In the genomic region with DNA sequence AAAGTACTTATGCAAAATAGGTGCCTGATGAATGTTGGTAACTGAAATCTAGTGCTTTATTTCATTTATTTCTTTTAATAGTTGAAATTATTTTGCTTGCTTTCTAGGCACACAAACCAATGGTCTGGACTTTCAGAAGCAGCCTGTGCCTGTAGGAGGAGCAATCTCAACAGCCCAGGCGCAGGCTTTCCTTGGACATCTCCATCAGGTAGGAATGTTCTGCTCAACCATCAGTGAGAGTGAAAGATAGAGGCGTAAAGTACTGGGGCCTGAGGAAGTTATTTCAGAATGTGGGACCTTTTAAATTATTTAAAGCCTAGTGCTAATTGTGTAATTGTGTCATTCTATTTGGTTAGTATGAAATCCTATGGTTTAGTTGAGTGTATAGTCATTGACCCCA, we compare ENCODE assay signal across 22 cellular contexts.
A peak's percentile ranks its signal among the peaks of the same experiment; 100 is the strongest.
DNase-seq lines count a peak whose midpoint lies in the region; ATAC-seq and TF ChIP-seq lines count a peak whose summit lies in the region.
"Had no signal": no experiment of that assay in that cellular context is flagged by ENCODE, and none has a peak within 500 bp of the region (broad histone marks: within the 10 kb centered on the region; RNA-seq: fewer than 3 reads in every experiment).

No MANE protein-coding gene starts in this region.

- H3F3A ChIP-seq in GM23338 (replicated peaks; ENCODE audit: low read depth) = no peaks in the 10 kb centered on the region

- H3K4me3 ChIP-seq in BE2C (ENCODE audit: low read depth, low read length) = no peak overlapping the region
- H3K4me3 ChIP-seq in GM23338 = no peak overlapping the region
- no peak overlapping the region for H3K4me3 ChIP-seq in OCI-LY7 (ENCODE audit: low read depth, low read length, poor library complexity, severe bottlenecking)
- H3K4me3 ChIP-seq: A549, GM12878, GM23248, HAP-1 had no signal

- H3K27ac Mint-ChIP-seq in GM23338 (no peak overlapping the region; the same call in 1 of the 2 replicates), neural crest cell (ENCODE audit: unreplicated experiment) (peak overlapping the region; percentile 38)
- H3K27ac Mint-ChIP-seq: HFFc6 had no signal

- peak overlapping the region; percentile 24; the same call in 1 of the 2 replicates for H3K4me2 ChIP-seq in GM23338
- H3K4me2 ChIP-seq in OCI-LY7 (ENCODE audit: low read length) = peak overlapping the region; percentile 6; the same call in 1 of the 2 replicates
- H3K4me2 ChIP-seq: A549 had no signal

- no TSS peak for BruUV-seq in OCI-LY7 (replicated peaks; lab: Mats Ljungman, UMichigan)

- H3K9me2 ChIP-seq in GM23338 (ENCODE audit: insufficient read depth) (no peaks in the 10 kb centered on the region), OCI-LY7 (ENCODE audit: insufficient read depth, low read length) (no peaks in the 10 kb centered on the region)

- TF ChIP-seq CTCF in BE2C (IDR thresholded peaks at IDR 0.05; ENCODE audit: low read depth, low read length) (peak; percentile 12; the same call in 1 of the 2 replicates), GM23338 (conservative IDR thresholded peaks at IDR 0.05; ENCODE audit: low read depth in 2 of 2) (peak; percentile 10 to 15; a peak in 1 of 4 replicates), OCI-LY7 (conservative IDR thresholded peaks at IDR 0.05; ENCODE audit: low read length) (peak; percentile 30; the same call in 1 of the 2 replicates), neural crest cell (conservative IDR thresholded peaks at IDR 0.05) (no peak)

- CTCF ChIA-PET in OCI-LY7 (lab: Charles Lee; ENCODE audit: unreplicated experiment) = no interaction called here

- H3K79me2 ChIP-seq in GM23338 (replicated peaks; ENCODE audit: insufficient read depth) (peaks cover 56% of the 10 kb centered on the region), OCI-LY7 (ENCODE audit: insufficient read depth, low read depth, low read length) (peaks cover 69% of the 10 kb centered on the region)

- H3K36me3 Mint-ChIP-seq in GM23338 (ENCODE audit: low read depth) (peaks cover 10% of the 10 kb centered on the region; the same call in 2 of the 3 replicates), neural crest cell (ENCODE audit: low read depth) (peaks cover 2% of the 10 kb centered on the region)

- no peak overlapping the region for H3K4me3 Mint-ChIP-seq in GM23338
- H3K4me3 Mint-ChIP-seq in neural crest cell = no peak overlapping the region
- H3K4me3 Mint-ChIP-seq: CD4-positive, alpha-beta memory T cell; HFFc6 had no signal

- H3K27ac ChIP-seq in GM23338 (ENCODE audit: low read depth) (peak overlapping the region; percentile 46), OCI-LY7 (ENCODE audit: low read depth, low read length, poor library complexity, severe bottlenecking) (no peak overlapping the region)
- H3K27ac ChIP-seq: A549, GM23248 had no signal

- POLR2A ChIA-PET in OCI-LY7 (lab: Charles Lee) = interaction anchor here (0.5 to 1.5 kb wide), 10 partner anchors 8 to 145 kb away, joined by 3 to 8 read pairs (median 4); partner anchors contain the start of gene POU2F1

- H3K9me3 Mint-ChIP-seq in GM23338 = no peaks in the 10 kb centered on the region
- H3K9me3 Mint-ChIP-seq in neural crest cell = no peaks in the 10 kb centered on the region
- H3K9me3 Mint-ChIP-seq: CD4-positive, alpha-beta memory T cell; HFFc6 had no signal

- H3K27me3 ChIP-seq in BE2C (no peaks in the 10 kb centered on the region), GM23338 (ENCODE audit: insufficient read depth) (no peaks in the 10 kb centered on the region)

- H2AFZ ChIP-seq in GM23338 (no peak overlapping the region), OCI-LY7 (ENCODE audit: low read length) (no peak overlapping the region)
- H2AFZ ChIP-seq: GM23248 had no signal

- H3K36me3 ChIP-seq in BE2C (no peaks in the 10 kb centered on the region), GM23338 (ENCODE audit: insufficient read depth) (no peaks in the 10 kb centered on the region), OCI-LY7 (ENCODE audit: insufficient read depth, low read length) (peaks cover 44% of the 10 kb centered on the region)

- no peaks in the 10 kb centered on the region for H3K9me3 ChIP-seq in BE2C
- no peaks in the 10 kb centered on the region for H3K9me3 ChIP-seq in OCI-LY7 (ENCODE audit: low read length)
- H3K9me3 ChIP-seq: A549, Caco-2, HAP-1 had no signal

- peaks cover 49% of the 10 kb centered on the region for H3K4me1 Mint-ChIP-seq in GM23338
- H3K4me1 Mint-ChIP-seq in neural crest cell = no peaks in the 10 kb centered on the region

- no peak for DNase-seq in BE2C
- DNase-seq in GM23338 (ENCODE audit: low spot score) = peak; percentile 26
- DNase-seq in OCI-LY7 (ENCODE audit: low spot score) = no peak
- no peak for DNase-seq in neural crest cell (ENCODE audit: low read depth, low spot score)
- no peak for DNase-seq in COLO829 (ENCODE audit: low spot score)
- DNase-seq: 8988T; ACHN; AML-193; C1 segment of cervical spinal cord; Caco-2; CD4-positive, alpha-beta memory T cell; DMS 273 treated with DMSO at 0.1 percent for 48 hours; DMS79; EL; GDM1; GM23248; HFFc6 had no signal

- intact Hi-C loops in OCI-LY7 (cut with micrococcal nuclease; ENCODE audit: unreplicated experiment) = no loop called here

- peak; percentile 44 for ATAC-seq in GM23338
- no peak for ATAC-seq in GM21423 (IDR thresholded peaks at IDR 0.05; ENCODE audit: unreplicated experiment)
- ATAC-seq in GM18517 (IDR thresholded peaks at IDR 0.05; ENCODE audit: unreplicated experiment) = no peak
- ATAC-seq: A549, GM12878 had no signal

- H3K27me3 Mint-ChIP-seq in GM23338 (ENCODE audit: insufficient read depth, low read depth, poor library complexity) (no peaks in the 10 kb centered on the region), neural crest cell (ENCODE audit: low read depth) (no peaks in the 10 kb centered on the region)
- H3K27me3 Mint-ChIP-seq: CD4-positive, alpha-beta memory T cell had no signal

- H3K4me1 ChIP-seq in BE2C = no peaks in the 10 kb centered on the region; the same call in 1 of the 2 replicates
- peaks cover 23% of the 10 kb centered on the region for H3K4me1 ChIP-seq in GM23338 (ENCODE audit: insufficient read depth)
- peaks cover 43% of the 10 kb centered on the region for H3K4me1 ChIP-seq in OCI-LY7 (ENCODE audit: insufficient read depth, low read length, poor library complexity, severe bottlenecking)
- H3K4me1 ChIP-seq: Caco-2, HAP-1 had no signal

- H4K20me1 ChIP-seq in GM23338 (replicated peaks; ENCODE audit: insufficient read depth) (peaks cover 5% of the 10 kb centered on the region), OCI-LY7 (ENCODE audit: insufficient read depth, low read length) (no peaks in the 10 kb centered on the region)

TF ChIP-seq in GM23338, 12 proteins besides CTCF, POLR2A, EP300 and RAD21 (continues in another document):
- TF ChIP-seq, protein P1, sequence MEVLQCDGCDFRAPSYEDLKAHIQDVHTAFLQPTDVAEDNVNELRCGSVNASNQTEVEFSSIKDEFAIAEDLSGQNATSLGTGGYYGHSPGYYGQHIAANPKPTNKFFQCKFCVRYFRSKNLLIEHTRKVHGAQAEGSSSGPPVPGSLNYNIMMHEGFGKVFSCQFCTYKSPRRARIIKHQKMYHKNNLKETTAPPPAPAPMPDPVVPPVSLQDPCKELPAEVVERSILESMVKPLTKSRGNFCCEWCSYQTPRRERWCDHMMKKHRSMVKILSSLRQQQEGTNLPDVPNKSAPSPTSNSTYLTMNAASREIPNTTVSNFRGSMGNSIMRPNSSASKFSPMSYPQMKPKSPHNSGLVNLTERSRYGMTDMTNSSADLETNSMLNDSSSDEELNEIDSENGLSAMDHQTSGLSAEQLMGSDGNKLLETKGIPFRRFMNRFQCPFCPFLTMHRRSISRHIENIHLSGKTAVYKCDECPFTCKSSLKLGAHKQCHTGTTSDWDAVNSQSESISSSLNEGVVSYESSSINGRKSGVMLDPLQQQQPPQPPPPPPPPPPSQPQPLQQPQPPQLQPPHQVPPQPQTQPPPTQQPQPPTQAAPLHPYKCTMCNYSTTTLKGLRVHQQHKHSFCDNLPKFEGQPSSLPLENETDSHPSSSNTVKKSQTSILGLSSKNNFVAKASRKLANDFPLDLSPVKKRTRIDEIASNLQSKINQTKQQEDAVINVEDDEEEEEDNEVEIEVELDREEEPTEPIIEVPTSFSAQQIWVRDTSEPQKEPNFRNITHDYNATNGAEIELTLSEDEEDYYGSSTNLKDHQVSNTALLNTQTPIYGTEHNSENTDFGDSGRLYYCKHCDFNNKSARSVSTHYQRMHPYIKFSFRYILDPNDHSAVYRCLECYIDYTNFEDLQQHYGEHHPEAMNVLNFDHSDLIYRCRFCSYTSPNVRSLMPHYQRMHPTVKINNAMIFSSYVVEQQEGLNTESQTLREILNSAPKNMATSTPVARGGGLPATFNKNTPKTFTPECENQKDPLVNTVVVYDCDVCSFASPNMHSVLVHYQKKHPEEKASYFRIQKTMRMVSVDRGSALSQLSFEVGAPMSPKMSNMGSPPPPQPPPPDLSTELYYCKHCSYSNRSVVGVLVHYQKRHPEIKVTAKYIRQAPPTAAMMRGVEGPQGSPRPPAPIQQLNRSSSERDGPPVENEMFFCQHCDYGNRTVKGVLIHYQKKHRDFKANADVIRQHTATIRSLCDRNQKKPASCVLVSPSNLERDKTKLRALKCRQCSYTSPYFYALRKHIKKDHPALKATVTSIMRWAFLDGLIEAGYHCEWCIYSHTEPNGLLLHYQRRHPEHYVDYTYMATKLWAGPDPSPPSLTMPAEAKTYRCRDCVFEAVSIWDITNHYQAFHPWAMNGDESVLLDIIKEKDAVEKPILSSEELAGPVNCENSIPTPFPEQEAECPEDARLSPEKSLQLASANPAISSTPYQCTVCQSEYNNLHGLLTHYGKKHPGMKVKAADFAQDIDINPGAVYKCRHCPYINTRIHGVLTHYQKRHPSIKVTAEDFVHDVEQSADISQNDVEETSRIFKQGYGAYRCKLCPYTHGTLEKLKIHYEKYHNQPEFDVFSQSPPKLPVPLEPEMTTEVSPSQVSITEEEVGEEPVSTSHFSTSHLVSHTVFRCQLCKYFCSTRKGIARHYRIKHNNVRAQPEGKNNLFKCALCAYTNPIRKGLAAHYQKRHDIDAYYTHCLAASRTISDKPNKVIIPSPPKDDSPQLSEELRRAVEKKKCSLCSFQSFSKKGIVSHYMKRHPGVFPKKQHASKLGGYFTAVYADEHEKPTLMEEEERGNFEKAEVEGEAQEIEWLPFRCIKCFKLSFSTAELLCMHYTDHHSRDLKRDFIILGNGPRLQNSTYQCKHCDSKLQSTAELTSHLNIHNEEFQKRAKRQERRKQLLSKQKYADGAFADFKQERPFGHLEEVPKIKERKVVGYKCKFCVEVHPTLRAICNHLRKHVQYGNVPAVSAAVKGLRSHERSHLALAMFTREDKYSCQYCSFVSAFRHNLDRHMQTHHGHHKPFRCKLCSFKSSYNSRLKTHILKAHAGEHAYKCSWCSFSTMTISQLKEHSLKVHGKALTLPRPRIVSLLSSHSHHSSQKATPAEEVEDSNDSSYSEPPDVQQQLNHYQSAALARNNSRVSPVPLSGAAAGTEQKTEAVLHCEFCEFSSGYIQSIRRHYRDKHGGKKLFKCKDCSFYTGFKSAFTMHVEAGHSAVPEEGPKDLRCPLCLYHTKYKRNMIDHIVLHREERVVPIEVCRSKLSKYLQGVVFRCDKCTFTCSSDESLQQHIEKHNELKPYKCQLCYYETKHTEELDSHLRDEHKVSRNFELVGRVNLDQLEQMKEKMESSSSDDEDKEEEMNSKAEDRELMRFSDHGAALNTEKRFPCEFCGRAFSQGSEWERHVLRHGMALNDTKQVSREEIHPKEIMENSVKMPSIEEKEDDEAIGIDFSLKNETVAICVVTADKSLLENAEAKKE (CRISPR knock-in tag; IDR thresholded peaks at IDR 0.05) = peak; percentile 60
- TF ChIP-seq CREB1 (CRISPR knock-in tag; IDR thresholded peaks at IDR 0.05; ENCODE audit: low read depth) = no peak
